ENCODE assay signal across 8 cellular contexts in genomic region chr16:81730090-81731051, GRCh38. TPM values are rescaled to one million over a fixed set of nuclear protein-coding genes. Genes with fewer than 3 reads are reported as not detected.
A peak's percentile ranks its signal among the peaks of the same experiment; 100 is the strongest.
DNase-seq lines count a peak whose midpoint lies in the region; ATAC-seq and TF ChIP-seq lines count a peak whose summit lies in the region.

No MANE protein-coding gene starts in this region.

- no peaks in the 10 kb centered on the region for H3K36me3 ChIP-seq in prostate gland
- H3K36me3 ChIP-seq in aorta (ENCODE audit: control insufficient read depth in 1 of 2, insufficient read depth in 2 of 2, low read length in 1 of 2), result no peaks in the 10 kb centered on the region

- H3K4me1 ChIP-seq in right cardiac atrium (ENCODE audit: control insufficient read depth, insufficient read depth, low read length) (no peaks in the 10 kb centered on the region), prostate gland (replicated peaks) (peaks cover 4% of the 10 kb centered on the region), aorta (ENCODE audit: control insufficient read depth in 1 of 2, insufficient read depth in 2 of 2, low read length in 2 of 2) (no peaks in the 10 kb centered on the region)

- H3K27ac ChIP-seq in angular gyrus (ENCODE audit: low read depth, low read length) (peak overlapping the region; percentile 9), right cardiac atrium (ENCODE audit: low read length) (peak overlapping the region; percentile 28), prostate gland (peak overlapping the region in 1 of 2 donors; percentile 33), aorta (ENCODE audit: low read depth in 1 of 2, low read length in 2 of 2) (no peak overlapping the region)

- H3K9me3 ChIP-seq in right cardiac atrium (ENCODE audit: control insufficient read depth, low read length) (no peaks in the 10 kb centered on the region), prostate gland (no peaks in the 10 kb centered on the region), aorta (ENCODE audit: control insufficient read depth, low read length) (no peaks in the 10 kb centered on the region)

- DNase-seq in DMS53 treated with DMSO at 0.1 percent for 48 hours (lab: John Stamatoyannopoulos, UW; ENCODE audit: unreplicated experiment) (peak; percentile 79), M059J (ENCODE audit: low read depth) (peak; percentile 89), right cardiac atrium (peak; percentile 93 to 96 (median 96)), prostate gland (ENCODE audit: low spot score) (peak; percentile 74), aorta (peak; percentile 90 to 94)

- H3K4me3 ChIP-seq in right cardiac atrium (ENCODE audit: low read length) (peak overlapping the region; percentile 1), prostate gland (peak overlapping the region; percentile 21 to 24), aorta (ENCODE audit: low read length in 2 of 2) (no peak overlapping the region)

- no peak for TF ChIP-seq POLR2A in prostate gland (IDR thresholded peaks at IDR 0.05)

- no peaks in the 10 kb centered on the region for H3K27me3 ChIP-seq in right cardiac atrium (ENCODE audit: control insufficient read depth, insufficient read depth)
- no peaks in the 10 kb centered on the region for H3K27me3 ChIP-seq in prostate gland (replicated peaks; ENCODE audit: insufficient read depth)
- H3K27me3 ChIP-seq in aorta (ENCODE audit: control insufficient read depth in 1 of 2, insufficient read depth in 2 of 2, low read length in 1 of 2), result no peaks in the 10 kb centered on the region

- WGBS in right cardiac atrium, result 9% methylated on average over 47 of the region's 47 CpGs
- 14% methylated on average over 39 of the region's 47 CpGs for WGBS in prostate gland
- 9 to 10% methylated on average over 45 to 47 of the region's 47 CpGs for WGBS in aorta, 2 donors

- intact Hi-C loops in right cardiac atrium (cut with DNase I) (loop anchor here in 1 of 4 donors (10.0 kb wide), 1 partner anchor 526 kb away; no protein-coding TSS in a partner anchor), prostate gland (cut with DNase I) (loop anchor here (10.0 kb wide), 1 partner anchor 526 kb away; no protein-coding TSS in a partner anchor), aorta (cut with DNase I) (loop anchor here (10.0 kb wide), 2 partner anchors 526 to 696 kb away; partner anchors contain the start of gene ATMIN (in 1 of the 2))

- TF ChIP-seq CTCF in prostate gland (IDR thresholded peaks at IDR 0.05), result peak in 3 of 4 experiments; percentile 11 to 71 (median 37)

- ATAC-seq in GM21786 (IDR thresholded peaks at IDR 0.05; ENCODE audit: unreplicated experiment) (peak; percentile 76), SK-N-SH treated with all-trans-retinoic acid at 6 μM for 48 hours (peak; percentile 94), right cardiac atrium (peak; percentile 97), aorta (ENCODE audit: low FRiP score) (peak; percentile 93)

TF ChIP-seq in SK-N-SH treated with all-trans-retinoic acid at 6 μM for 48 hours, 23 proteins besides CTCF, POLR2A, EP300 and RAD21:
- TF ChIP-seq ZFP30 (CRISPR knock-in tag; IDR thresholded peaks at IDR 0.05) (no peak), ZNF70 (CRISPR knock-in tag; IDR thresholded peaks at IDR 0.05) (peak; percentile 28; the same call in 1 of the 2 replicates)

RNA-seq across cellular contexts. Expression of gene PLCG2, which starts 48.7 kb away (rescaled TPM):
- total RNA-seq in M059J (2014; rRNA removed; shearing (Covaris generic)), result 1.3 and 3.2 TPM in 2 replicates
- total RNA-seq in right cardiac atrium (10 to 100 TPM in 2 of 4 donors, 1 to 10 TPM in 2; 8.1 to 18.3 (median 11.7) TPM), prostate gland (10 to 100 TPM; 10.3 to 12.8 TPM), aorta (10 to 100 TPM; 21.2 to 48.4 TPM)
- polyA plus RNA-seq in right cardiac atrium (4.3 TPM), aorta (1 to 10 TPM; 2.5 to 3.0 TPM)

Comparison
In these comparisons a context has a peak if more than half of its experiments do, and no peak if none do; other contexts are left out.
1. H3K27ac ChIP-seq: peak in angular gyrus (single experiment) and right cardiac atrium (single experiment); none in aorta (0 of 2).
2. H3K4me3 ChIP-seq: peak in right cardiac atrium (single experiment) and prostate gland (2 of 2); none in aorta (0 of 2).
3. Peak in every context shown above with its lines, with median percentiles within 50 percentile points of each other: DNase-seq and ATAC-seq.